Comparison of ENCODE assay signal across 1 cellular context in the genomic region with DNA sequence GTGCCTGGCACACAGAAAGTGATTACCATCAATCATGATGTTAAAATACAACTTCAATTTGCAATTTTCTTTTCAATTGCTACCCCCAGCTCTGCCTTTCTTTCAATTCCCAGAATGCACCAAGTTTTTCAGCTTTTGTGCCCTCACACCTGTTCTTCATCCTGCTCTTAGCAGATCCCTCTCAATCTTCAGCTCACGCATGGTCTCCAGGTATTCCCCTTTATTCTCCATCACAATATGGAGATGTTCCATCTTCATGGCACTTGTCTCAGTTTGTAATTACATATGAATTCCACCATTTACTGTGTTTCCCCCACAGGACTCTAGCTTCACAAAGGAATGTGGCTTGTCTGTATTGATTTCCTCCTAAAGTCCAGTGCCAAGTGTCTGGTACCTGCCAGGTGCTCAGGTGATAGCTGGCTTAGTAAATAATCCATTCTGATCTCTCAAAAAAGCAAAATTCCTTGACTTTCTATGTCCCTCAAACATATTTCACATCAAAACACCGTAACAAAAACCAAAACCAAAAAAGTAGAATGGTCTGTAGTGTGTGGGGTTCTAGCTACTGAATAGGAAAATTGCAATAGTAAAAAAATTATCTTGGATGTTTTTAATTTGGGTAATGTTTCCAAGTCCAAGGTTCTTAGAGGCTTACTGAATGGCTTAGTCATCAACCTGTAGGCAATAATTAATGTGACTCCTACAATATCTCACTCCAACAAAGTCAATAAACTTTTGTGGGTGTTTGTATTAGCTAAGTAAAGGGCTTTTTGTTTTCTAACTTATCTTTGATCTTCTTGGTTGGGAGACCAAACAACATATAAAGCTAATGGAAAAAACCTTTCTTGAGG.
A peak's percentile ranks its signal among the peaks of the same experiment; 100 is the strongest.
TF ChIP-seq lines count a peak whose summit lies in the region.

No MANE protein-coding gene starts in this region.

TF ChIP-seq in HepG2, 621 proteins besides CTCF, POLR2A, EP300 and RAD21 (continued from another document and continues in another):
- TF ChIP-seq NCOA2 (CRISPR knock-in tag; IDR thresholded peaks at IDR 0.05) (peak; percentile 91), SMC3 (IDR thresholded peaks at IDR 0.05; ENCODE audit: low read length) (no peak), ZNF546 (CRISPR knock-in tag; conservative IDR thresholded peaks at IDR 0.05) (no peak), ZNF350 (CRISPR knock-in tag; IDR thresholded peaks at IDR 0.05; ENCODE audit: borderline replicate concordance, low read depth) (no peak), ZNF605 (CRISPR knock-in tag; IDR thresholded peaks at IDR 0.05) (no peak), SALL1 (CRISPR knock-in tag; IDR thresholded peaks at IDR 0.05) (peak; percentile 41; the same call in 1 of the 2 replicates), ZNF260 (CRISPR knock-in tag; IDR thresholded peaks at IDR 0.05; ENCODE audit: borderline replicate concordance, low read depth) (no peak), HNF4G (IDR thresholded peaks at IDR 0.05; ENCODE audit: borderline replicate concordance, low read depth, low read length) (no peak), HNF4G (CRISPR knock-in tag; IDR thresholded peaks at IDR 0.05; ENCODE audit: borderline replicate concordance, low read depth) (no peak), GPN1 (CRISPR knock-in tag; IDR thresholded peaks at IDR 0.05; ENCODE audit: borderline replicate concordance) (no peak), MYC (CRISPR knock-in tag; IDR thresholded peaks at IDR 0.05; ENCODE audit: borderline replicate concordance) (no peak), SSRP1 (CRISPR knock-in tag; IDR thresholded peaks at IDR 0.05) (no peak; the same call in 1 of the 2 replicates), ZNF782 (CRISPR knock-in tag; IDR thresholded peaks at IDR 0.05; ENCODE audit: borderline replicate concordance) (no peak), CC2D1A (CRISPR knock-in tag; IDR thresholded peaks at IDR 0.05) (0 out of 2 replicates have a peak, but pooled peaks have one; percentile 72), ZMYM3 (CRISPR knock-in tag; IDR thresholded peaks at IDR 0.05) (no peak), NONO (IDR thresholded peaks at IDR 0.05) (no peak), NONO (CRISPR knock-in tag; conservative IDR thresholded peaks at IDR 0.05) (0 out of 2 replicates have a peak, but pooled peaks have one; percentile 32), SRSF4 (IDR thresholded peaks at IDR 0.05; ENCODE audit: low read depth, low read length, poor library complexity, severe bottlenecking) (no peak), MEF2D (CRISPR knock-in tag; IDR thresholded peaks at IDR 0.05) (no peak), FIP1L1 (IDR thresholded peaks at IDR 0.05; ENCODE audit: borderline replicate concordance, insufficient read depth, low read depth, low read length) (no peak), TBX2 (CRISPR knock-in tag; IDR thresholded peaks at IDR 0.05; ENCODE audit: borderline replicate concordance) (peak; percentile 80), ARNT2 (CRISPR knock-in tag; IDR thresholded peaks at IDR 0.05; ENCODE audit: low read depth) (0 out of 2 replicates have a peak, but pooled peaks have one; percentile 21), EZH2 (conservative IDR thresholded peaks at IDR 0.05; ENCODE audit: low read depth, low read length) (no peak), FOXJ3 (CRISPR knock-in tag; IDR thresholded peaks at IDR 0.05; ENCODE audit: borderline replicate concordance) (0 out of 2 replicates have a peak, but pooled peaks have one; percentile 42), ETV6 (CRISPR knock-in tag; conservative IDR thresholded peaks at IDR 0.05) (no peak), KDM5B (CRISPR knock-in tag; IDR thresholded peaks at IDR 0.05; ENCODE audit: borderline replicate concordance) (no peak), PHF21A (CRISPR knock-in tag; IDR thresholded peaks at IDR 0.05) (no peak), PHB2 (IDR thresholded peaks at IDR 0.05; ENCODE audit: partially characterized antibody) (no peak), CBX5 (CRISPR knock-in tag; IDR thresholded peaks at IDR 0.05; ENCODE audit: borderline replicate concordance) (no peak), RXRB (CRISPR knock-in tag; IDR thresholded peaks at IDR 0.05; ENCODE audit: borderline replicate concordance) (peak; percentile 60), NFYC (CRISPR knock-in tag; IDR thresholded peaks at IDR 0.05) (no peak), SIX4 (CRISPR knock-in tag; IDR thresholded peaks at IDR 0.05) (0 out of 2 replicates have a peak, but pooled peaks have one; percentile 41), ZNF121 (CRISPR knock-in tag; IDR thresholded peaks at IDR 0.05) (no peak), STAT5B (CRISPR knock-in tag; IDR thresholded peaks at IDR 0.05) (no peak), MAZ (IDR thresholded peaks at IDR 0.05; ENCODE audit: borderline replicate concordance, low read depth, low read length) (no peak), MAZ (CRISPR knock-in tag; IDR thresholded peaks at IDR 0.05; ENCODE audit: low read depth) (no peak), TCF12 (IDR thresholded peaks at IDR 0.05) (no peak), TCF12 (CRISPR knock-in tag; IDR thresholded peaks at IDR 0.05) (peak; percentile 61; the same call in 1 of the 2 replicates), U2AF2 (IDR thresholded peaks at IDR 0.05; ENCODE audit: low read depth, low read length) (no peak), ZNF446 (CRISPR knock-in tag; IDR thresholded peaks at IDR 0.05) (no peak), ZNF678 (CRISPR knock-in tag; IDR thresholded peaks at IDR 0.05) (no peak)
- TF ChIP-seq, protein P1, sequence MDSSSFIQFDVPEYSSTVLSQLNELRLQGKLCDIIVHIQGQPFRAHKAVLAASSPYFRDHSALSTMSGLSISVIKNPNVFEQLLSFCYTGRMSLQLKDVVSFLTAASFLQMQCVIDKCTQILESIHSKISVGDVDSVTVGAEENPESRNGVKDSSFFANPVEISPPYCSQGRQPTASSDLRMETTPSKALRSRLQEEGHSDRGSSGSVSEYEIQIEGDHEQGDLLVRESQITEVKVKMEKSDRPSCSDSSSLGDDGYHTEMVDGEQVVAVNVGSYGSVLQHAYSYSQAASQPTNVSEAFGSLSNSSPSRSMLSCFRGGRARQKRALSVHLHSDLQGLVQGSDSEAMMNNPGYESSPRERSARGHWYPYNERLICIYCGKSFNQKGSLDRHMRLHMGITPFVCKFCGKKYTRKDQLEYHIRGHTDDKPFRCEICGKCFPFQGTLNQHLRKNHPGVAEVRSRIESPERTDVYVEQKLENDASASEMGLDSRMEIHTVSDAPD (CRISPR knock-in tag; IDR thresholded peaks at IDR 0.05) = 0 out of 2 replicates have a peak, but pooled peaks have one; percentile 3
- TF ChIP-seq, protein P2, sequence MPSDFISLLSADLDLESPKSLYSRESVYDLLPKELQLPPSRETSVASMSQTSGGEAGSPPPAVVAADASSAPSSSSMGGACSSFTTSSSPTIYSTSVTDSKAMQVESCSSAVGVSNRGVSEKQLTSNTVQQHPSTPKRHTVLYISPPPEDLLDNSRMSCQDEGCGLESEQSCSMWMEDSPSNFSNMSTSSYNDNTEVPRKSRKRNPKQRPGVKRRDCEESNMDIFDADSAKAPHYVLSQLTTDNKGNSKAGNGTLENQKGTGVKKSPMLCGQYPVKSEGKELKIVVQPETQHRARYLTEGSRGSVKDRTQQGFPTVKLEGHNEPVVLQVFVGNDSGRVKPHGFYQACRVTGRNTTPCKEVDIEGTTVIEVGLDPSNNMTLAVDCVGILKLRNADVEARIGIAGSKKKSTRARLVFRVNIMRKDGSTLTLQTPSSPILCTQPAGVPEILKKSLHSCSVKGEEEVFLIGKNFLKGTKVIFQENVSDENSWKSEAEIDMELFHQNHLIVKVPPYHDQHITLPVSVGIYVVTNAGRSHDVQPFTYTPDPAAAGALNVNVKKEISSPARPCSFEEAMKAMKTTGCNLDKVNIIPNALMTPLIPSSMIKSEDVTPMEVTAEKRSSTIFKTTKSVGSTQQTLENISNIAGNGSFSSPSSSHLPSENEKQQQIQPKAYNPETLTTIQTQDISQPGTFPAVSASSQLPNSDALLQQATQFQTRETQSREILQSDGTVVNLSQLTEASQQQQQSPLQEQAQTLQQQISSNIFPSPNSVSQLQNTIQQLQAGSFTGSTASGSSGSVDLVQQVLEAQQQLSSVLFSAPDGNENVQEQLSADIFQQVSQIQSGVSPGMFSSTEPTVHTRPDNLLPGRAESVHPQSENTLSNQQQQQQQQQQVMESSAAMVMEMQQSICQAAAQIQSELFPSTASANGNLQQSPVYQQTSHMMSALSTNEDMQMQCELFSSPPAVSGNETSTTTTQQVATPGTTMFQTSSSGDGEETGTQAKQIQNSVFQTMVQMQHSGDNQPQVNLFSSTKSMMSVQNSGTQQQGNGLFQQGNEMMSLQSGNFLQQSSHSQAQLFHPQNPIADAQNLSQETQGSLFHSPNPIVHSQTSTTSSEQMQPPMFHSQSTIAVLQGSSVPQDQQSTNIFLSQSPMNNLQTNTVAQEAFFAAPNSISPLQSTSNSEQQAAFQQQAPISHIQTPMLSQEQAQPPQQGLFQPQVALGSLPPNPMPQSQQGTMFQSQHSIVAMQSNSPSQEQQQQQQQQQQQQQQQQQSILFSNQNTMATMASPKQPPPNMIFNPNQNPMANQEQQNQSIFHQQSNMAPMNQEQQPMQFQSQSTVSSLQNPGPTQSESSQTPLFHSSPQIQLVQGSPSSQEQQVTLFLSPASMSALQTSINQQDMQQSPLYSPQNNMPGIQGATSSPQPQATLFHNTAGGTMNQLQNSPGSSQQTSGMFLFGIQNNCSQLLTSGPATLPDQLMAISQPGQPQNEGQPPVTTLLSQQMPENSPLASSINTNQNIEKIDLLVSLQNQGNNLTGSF (CRISPR knock-in tag; IDR thresholded peaks at IDR 0.05) = no peak
- TF ChIP-seq, protein P3, sequence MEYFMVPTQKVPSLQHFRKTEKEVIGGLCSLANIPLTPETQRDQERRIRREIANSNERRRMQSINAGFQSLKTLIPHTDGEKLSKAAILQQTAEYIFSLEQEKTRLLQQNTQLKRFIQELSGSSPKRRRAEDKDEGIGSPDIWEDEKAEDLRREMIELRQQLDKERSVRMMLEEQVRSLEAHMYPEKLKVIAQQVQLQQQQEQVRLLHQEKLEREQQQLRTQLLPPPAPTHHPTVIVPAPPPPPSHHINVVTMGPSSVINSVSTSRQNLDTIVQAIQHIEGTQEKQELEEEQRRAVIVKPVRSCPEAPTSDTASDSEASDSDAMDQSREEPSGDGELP (IDR thresholded peaks at IDR 0.05; ENCODE audit: borderline replicate concordance, low read depth) = peak; percentile 82
- TF ChIP-seq, protein P4, sequence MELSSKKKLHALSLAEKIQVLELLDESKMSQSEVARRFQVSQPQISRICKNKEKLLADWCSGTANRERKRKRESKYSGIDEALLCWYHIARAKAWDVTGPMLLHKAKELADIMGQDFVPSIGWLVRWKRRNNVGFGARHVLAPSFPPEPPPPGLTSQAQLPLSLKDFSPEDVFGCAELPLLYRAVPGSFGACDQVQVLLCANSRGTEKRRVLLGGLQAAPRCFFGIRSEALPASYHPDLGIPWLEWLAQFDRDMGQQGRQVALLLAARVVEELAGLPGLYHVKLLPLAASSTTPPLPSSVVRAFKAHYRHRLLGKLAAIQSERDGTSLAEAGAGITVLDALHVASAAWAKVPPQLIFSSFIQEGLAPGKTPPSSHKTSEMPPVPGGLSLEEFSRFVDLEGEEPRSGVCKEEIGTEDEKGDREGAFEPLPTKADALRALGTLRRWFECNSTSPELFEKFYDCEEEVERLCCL (CRISPR knock-in tag; IDR thresholded peaks at IDR 0.05; ENCODE audit: borderline replicate concordance) = no peak
- TF ChIP-seq, protein P5, sequence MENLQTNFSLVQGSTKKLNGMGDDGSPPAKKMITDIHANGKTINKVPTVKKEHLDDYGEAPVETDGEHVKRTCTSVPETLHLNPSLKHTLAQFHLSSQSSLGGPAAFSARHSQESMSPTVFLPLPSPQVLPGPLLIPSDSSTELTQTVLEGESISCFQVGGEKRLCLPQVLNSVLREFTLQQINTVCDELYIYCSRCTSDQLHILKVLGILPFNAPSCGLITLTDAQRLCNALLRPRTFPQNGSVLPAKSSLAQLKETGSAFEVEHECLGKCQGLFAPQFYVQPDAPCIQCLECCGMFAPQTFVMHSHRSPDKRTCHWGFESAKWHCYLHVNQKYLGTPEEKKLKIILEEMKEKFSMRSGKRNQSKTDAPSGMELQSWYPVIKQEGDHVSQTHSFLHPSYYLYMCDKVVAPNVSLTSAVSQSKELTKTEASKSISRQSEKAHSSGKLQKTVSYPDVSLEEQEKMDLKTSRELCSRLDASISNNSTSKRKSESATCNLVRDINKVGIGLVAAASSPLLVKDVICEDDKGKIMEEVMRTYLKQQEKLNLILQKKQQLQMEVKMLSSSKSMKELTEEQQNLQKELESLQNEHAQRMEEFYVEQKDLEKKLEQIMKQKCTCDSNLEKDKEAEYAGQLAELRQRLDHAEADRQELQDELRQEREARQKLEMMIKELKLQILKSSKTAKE (CRISPR knock-in tag; IDR thresholded peaks at IDR 0.05; ENCODE audit: borderline replicate concordance) = peak; percentile 66
- TF ChIP-seq, protein P6, sequence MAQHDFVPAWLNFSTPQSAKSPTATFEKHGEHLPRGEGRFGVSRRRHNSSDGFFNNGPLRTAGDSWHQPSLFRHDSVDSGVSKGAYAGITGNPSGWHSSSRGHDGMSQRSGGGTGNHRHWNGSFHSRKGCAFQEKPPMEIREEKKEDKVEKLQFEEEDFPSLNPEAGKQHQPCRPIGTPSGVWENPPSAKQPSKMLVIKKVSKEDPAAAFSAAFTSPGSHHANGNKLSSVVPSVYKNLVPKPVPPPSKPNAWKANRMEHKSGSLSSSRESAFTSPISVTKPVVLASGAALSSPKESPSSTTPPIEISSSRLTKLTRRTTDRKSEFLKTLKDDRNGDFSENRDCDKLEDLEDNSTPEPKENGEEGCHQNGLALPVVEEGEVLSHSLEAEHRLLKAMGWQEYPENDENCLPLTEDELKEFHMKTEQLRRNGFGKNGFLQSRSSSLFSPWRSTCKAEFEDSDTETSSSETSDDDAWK (CRISPR knock-in tag; IDR thresholded peaks at IDR 0.05) = no peak
- TF ChIP-seq, protein P7, sequence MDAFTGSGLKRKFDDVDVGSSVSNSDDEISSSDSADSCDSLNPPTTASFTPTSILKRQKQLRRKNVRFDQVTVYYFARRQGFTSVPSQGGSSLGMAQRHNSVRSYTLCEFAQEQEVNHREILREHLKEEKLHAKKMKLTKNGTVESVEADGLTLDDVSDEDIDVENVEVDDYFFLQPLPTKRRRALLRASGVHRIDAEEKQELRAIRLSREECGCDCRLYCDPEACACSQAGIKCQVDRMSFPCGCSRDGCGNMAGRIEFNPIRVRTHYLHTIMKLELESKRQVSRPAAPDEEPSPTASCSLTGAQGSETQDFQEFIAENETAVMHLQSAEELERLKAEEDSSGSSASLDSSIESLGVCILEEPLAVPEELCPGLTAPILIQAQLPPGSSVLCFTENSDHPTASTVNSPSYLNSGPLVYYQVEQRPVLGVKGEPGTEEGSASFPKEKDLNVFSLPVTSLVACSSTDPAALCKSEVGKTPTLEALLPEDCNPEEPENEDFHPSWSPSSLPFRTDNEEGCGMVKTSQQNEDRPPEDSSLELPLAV (CRISPR knock-in tag; conservative IDR thresholded peaks at IDR 0.05; ENCODE audit: low read depth) = no peak
- TF ChIP-seq, protein P8, sequence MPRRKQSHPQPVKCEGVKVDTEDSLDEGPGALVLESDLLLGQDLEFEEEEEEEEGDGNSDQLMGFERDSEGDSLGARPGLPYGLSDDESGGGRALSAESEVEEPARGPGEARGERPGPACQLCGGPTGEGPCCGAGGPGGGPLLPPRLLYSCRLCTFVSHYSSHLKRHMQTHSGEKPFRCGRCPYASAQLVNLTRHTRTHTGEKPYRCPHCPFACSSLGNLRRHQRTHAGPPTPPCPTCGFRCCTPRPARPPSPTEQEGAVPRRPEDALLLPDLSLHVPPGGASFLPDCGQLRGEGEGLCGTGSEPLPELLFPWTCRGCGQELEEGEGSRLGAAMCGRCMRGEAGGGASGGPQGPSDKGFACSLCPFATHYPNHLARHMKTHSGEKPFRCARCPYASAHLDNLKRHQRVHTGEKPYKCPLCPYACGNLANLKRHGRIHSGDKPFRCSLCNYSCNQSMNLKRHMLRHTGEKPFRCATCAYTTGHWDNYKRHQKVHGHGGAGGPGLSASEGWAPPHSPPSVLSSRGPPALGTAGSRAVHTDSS (CRISPR knock-in tag; conservative IDR thresholded peaks at IDR 0.05) = no peak
